ENCODE assay signal across 18 cellular contexts in genomic region chr15:50943623-50944022, GRCh38.
"Had no signal": no experiment of that assay in that cellular context is flagged by ENCODE, and none has a peak within 500 bp of the region (broad histone marks: within the 10 kb centered on the region; RNA-seq: fewer than 3 reads in every experiment).

No MANE protein-coding gene starts in this region.

- H3K9me3 ChIP-seq: gastrocnemius medialis, spleen, upper lobe of right lung had no signal

- ATAC-seq: activated CD4-positive, alpha-beta T cell treated with anti-CD3 and anti-CD28 coated beads for 36 hours; gastrocnemius medialis; left lobe of liver; natural killer cell treated with Interleukin-12 subunit alpha and Interleukin-12 subunit beta and Interleukin-15 and Interleukin-18, amount 100 ng/mL, for 72 hours; sciatic nerve; stimulated activated memory B cell treated with anti-CD40 and anti-IgM and Interleukin-4, amounts not matched to agents 10 μg/mL and 1 μg/mL and 100 μg/mL, for 72 hours; upper lobe of right lung had no signal

- H3K4me3 ChIP-seq: gastrocnemius medialis, lung, spleen, upper lobe of right lung had no signal

- H3K4me1 ChIP-seq: parathyroid adenoma, spleen, upper lobe of right lung had no signal

- FAIRE-seq: colon had no signal

- H3K27ac ChIP-seq: gastrocnemius medialis, parathyroid adenoma, spleen, upper lobe of right lung had no signal

- DNase-seq: activated CD4-positive, alpha-beta memory T cell treated with anti-CD3 and anti-CD28 coated beads for 36 hours; activated CD4-positive, alpha-beta T cell treated with anti-CD3 and anti-CD28 coated beads for 36 hours; activated naive CD8-positive, alpha-beta T cell treated with anti-CD3 and anti-CD28 coated beads for 36 hours; amygdala; caudate nucleus; gastrocnemius medialis; head of caudate nucleus; kidney; spleen; stimulated activated CD4-positive, alpha-beta T cell treated with anti-CD3 and anti-CD28 coated beads, Interleukin-4, amount 100 ng/mL, for 4 hours; upper lobe of right lung had no signal
